ENCODE assay signal across 20 cellular contexts in the genomic region with DNA sequence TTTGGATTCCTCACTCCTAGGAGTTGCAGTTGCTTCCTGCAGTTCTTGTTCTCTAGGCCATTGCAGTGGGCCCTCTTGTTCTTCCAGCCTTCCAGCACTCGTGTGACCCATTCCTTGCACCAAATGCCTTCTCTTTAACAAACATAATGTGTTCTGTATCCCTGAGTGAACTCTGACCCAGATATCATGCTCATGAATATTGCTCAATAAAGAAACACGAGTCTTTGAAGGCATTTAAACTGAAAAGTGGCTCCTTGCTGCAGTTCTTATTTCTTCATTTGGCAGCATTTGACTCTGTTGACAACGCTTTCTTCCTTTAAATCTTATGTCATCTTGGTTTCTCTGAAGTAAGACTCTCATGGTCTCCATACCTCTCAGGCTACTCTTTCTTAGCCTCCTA.
DNase-seq lines count a peak whose midpoint lies in the region; TF ChIP-seq lines count a peak whose summit lies in the region.
"Had no signal": no experiment of that assay in that cellular context is flagged by ENCODE, and none has a peak within 500 bp of the region (broad histone marks: within the 10 kb centered on the region; RNA-seq: fewer than 3 reads in every experiment).

No MANE protein-coding gene starts in this region.

- no peaks in the 10 kb centered on the region for H3K79me2 ChIP-seq in osteoblast (ENCODE audit: insufficient read depth, low read length)

- intact Hi-C loops in dorsolateral prefrontal cortex (cut with DNase I) = loop anchor here (2.0 to 10.0 kb wide), 4 partner anchors 257 to 727 kb away; a partner anchor contains a TSS
- intact Hi-C loops in activated T-helper 2 cell treated with anti-CD3 and anti-CD28 coated beads, Interferon-gamma antibody, Interleukin-2, Interleukin-4, amounts not matched to agents 10 μg/mL and 5 μg/mL and 100 μg/mL, durations not matched to agents 14 hours and 24 hours and 36 hours (cut with micrococcal nuclease) = no loop called here

- no peaks in the 10 kb centered on the region for H3K9me3 Mint-ChIP-seq in activated T-helper 2 cell treated with anti-CD3 and anti-CD28 coated beads, Interferon-gamma antibody, Interleukin-2, Interleukin-4, amounts not matched to agents 10 μg/mL and 5 μg/mL and 100 μg/mL, durations not matched to agents 14 hours and 24 hours and 36 hours
- H3K9me3 Mint-ChIP-seq: activated naive CD4-positive, alpha-beta T cell treated with anti-CD3 and anti-CD28 coated beads for 36 hours had no signal

- H3K27ac Mint-ChIP-seq in activated T-helper 2 cell treated with anti-CD3 and anti-CD28 coated beads, Interferon-gamma antibody, Interleukin-2, Interleukin-4, amounts not matched to agents 10 μg/mL and 5 μg/mL and 100 μg/mL, durations not matched to agents 14 hours and 24 hours and 36 hours = no peak overlapping the region
- H3K27ac Mint-ChIP-seq: activated naive CD4-positive, alpha-beta T cell treated with anti-CD3 and anti-CD28 coated beads for 36 hours had no signal

- H3K4me3 ChIP-seq in dorsolateral prefrontal cortex = peak overlapping the region in 1 of 59 donors; percentile 22
- no peak overlapping the region for H3K4me3 ChIP-seq in osteoblast (ENCODE audit: insufficient read depth, low read length)
- H3K4me3 ChIP-seq: esophagus muscularis mucosa, GM12878, sigmoid colon, SJCRH30 had no signal

- no peaks in the 10 kb centered on the region for H3K36me3 Mint-ChIP-seq in activated T-helper 2 cell treated with anti-CD3 and anti-CD28 coated beads, Interferon-gamma antibody, Interleukin-2, Interleukin-4, amounts not matched to agents 10 μg/mL and 5 μg/mL and 100 μg/mL, durations not matched to agents 14 hours and 24 hours and 36 hours (ENCODE audit: low read depth)

- H3K36me3 ChIP-seq in osteoblast (ENCODE audit: insufficient read depth, low read length) = no peaks in the 10 kb centered on the region
- H3K36me3 ChIP-seq: brain microvascular endothelial cell, esophagus muscularis mucosa, sigmoid colon, SJCRH30 had no signal

- no peaks in the 10 kb centered on the region for H3K9me3 ChIP-seq in osteoblast (ENCODE audit: low read depth, low read length)
- H3K9me3 ChIP-seq: esophagus muscularis mucosa, sigmoid colon, SJCRH30 had no signal

- peak; percentile 14 for DNase-seq in AG20443 (ENCODE audit: low spot score)
- DNase-seq in MV-4-11 (lab: John Stamatoyannopoulos, UW) = peak; percentile 84
- DNase-seq in dorsolateral prefrontal cortex = no peak
- no peak for DNase-seq in osteoblast (ENCODE audit: insufficient read length, low spot score, missing footprints)
- DNase-seq in 8988T = no peak
- DNase-seq in activated T-helper 2 cell treated with anti-CD3 and anti-CD28 coated beads, Interferon-gamma antibody, Interleukin-2, Interleukin-4, amounts not matched to agents 10 μg/mL and 5 μg/mL and 100 μg/mL, durations not matched to agents 14 hours and 24 hours and 36 hours (ENCODE audit: low spot score) = no peak
- DNase-seq in SKM-1 (lab: John Stamatoyannopoulos, UW; ENCODE audit: unreplicated experiment) = no peak
- DNase-seq in DMS53 (lab: John Stamatoyannopoulos, UW) = no peak
- DNase-seq: activated CD8-positive, alpha-beta memory T cell treated with anti-CD3 and anti-CD28 coated beads, Interleukin-2, amount 50 U/mL, for 4 hours; activated naive CD4-positive, alpha-beta T cell treated with anti-CD3 and anti-CD28 coated beads for 36 hours; brain microvascular endothelial cell; NCI-H1417 treated with DMSO at 0.1 percent for 48 hours; NCI-H226; NK-92 treated with Interleukin-12 subunit alpha and Interleukin-12 subunit beta, amount 100 ng/mL, for 24 hours; sigmoid colon; T1000 had no signal

- TF ChIP-seq CTCF in dorsolateral prefrontal cortex (IDR thresholded peaks at IDR 0.05 in 54 of 56, conservative IDR thresholded peaks at IDR 0.05 in 2 of 56; ENCODE audit: low read depth in 1 of 56, partially characterized antibody in 56 of 56) (peak in 1 of 56 donors; percentile 5), osteoblast (IDR thresholded peaks at IDR 0.05; ENCODE audit: extremely low read depth, low read depth, low read length) (no peak)

- H3K4me1 ChIP-seq in osteoblast (ENCODE audit: insufficient read depth, low read length) = peaks cover 14% of the 10 kb centered on the region
- H3K4me1 ChIP-seq: SJCRH30 had no signal

- no peaks in the 10 kb centered on the region for H4K20me1 ChIP-seq in osteoblast (ENCODE audit: insufficient read depth, low read length)

- H3K4me2 ChIP-seq in osteoblast (ENCODE audit: insufficient read depth, low read length) = no peak overlapping the region

- peak overlapping the region; percentile 69 for H2AFZ ChIP-seq in osteoblast (ENCODE audit: low read length)

- peaks cover 7% of the 10 kb centered on the region for H3K4me1 Mint-ChIP-seq in activated T-helper 2 cell treated with anti-CD3 and anti-CD28 coated beads, Interferon-gamma antibody, Interleukin-2, Interleukin-4, amounts not matched to agents 10 μg/mL and 5 μg/mL and 100 μg/mL, durations not matched to agents 14 hours and 24 hours and 36 hours (ENCODE audit: low read depth)

- H3K27me3 ChIP-seq in dorsolateral prefrontal cortex (no peaks in the 10 kb centered on the region), osteoblast (ENCODE audit: insufficient read depth, low read length) (peaks cover 2% of the 10 kb centered on the region)
- H3K27me3 ChIP-seq: brain microvascular endothelial cell, esophagus muscularis mucosa, sigmoid colon had no signal

- peaks cover 8% of the 10 kb centered on the region for H3K27me3 Mint-ChIP-seq in activated T-helper 2 cell treated with anti-CD3 and anti-CD28 coated beads, Interferon-gamma antibody, Interleukin-2, Interleukin-4, amounts not matched to agents 10 μg/mL and 5 μg/mL and 100 μg/mL, durations not matched to agents 14 hours and 24 hours and 36 hours (ENCODE audit: low read depth)

- no peak overlapping the region for H3K4me3 Mint-ChIP-seq in activated T-helper 2 cell treated with anti-CD3 and anti-CD28 coated beads, Interferon-gamma antibody, Interleukin-2, Interleukin-4, amounts not matched to agents 10 μg/mL and 5 μg/mL and 100 μg/mL, durations not matched to agents 14 hours and 24 hours and 36 hours (ENCODE audit: low read depth)
- H3K4me3 Mint-ChIP-seq: activated naive CD4-positive, alpha-beta T cell treated with anti-CD3 and anti-CD28 coated beads for 36 hours had no signal

- H3K27ac ChIP-seq in dorsolateral prefrontal cortex (peak overlapping the region in 55 of 59 donors; percentile 13 to 87 (median 76)), osteoblast (ENCODE audit: low read depth, low read length) (no peak overlapping the region)
- H3K27ac ChIP-seq: brain microvascular endothelial cell, esophagus muscularis mucosa, HL-60, sigmoid colon, SJCRH30 had no signal

Comparison
In these comparisons a context has a peak if more than half of its experiments do, and no peak if none do; other contexts are left out.
1. DNase-seq: peak in AG20443 (single experiment) and MV-4-11 (single experiment); none in dorsolateral prefrontal cortex (0 of 10), osteoblast (single experiment), 8988T (single experiment), activated T-helper 2 cell treated with anti-CD3 and anti-CD28 coated beads, Interferon-gamma antibody, Interleukin-2, Interleukin-4, amounts not matched to agents 10 μg/mL and 5 μg/mL and 100 μg/mL, durations not matched to agents 14 hours and 24 hours and 36 hours (single experiment), SKM-1 (single experiment) and DMS53 (single experiment).